ENCODE assay signal across 2 cellular contexts in the genomic region with DNA sequence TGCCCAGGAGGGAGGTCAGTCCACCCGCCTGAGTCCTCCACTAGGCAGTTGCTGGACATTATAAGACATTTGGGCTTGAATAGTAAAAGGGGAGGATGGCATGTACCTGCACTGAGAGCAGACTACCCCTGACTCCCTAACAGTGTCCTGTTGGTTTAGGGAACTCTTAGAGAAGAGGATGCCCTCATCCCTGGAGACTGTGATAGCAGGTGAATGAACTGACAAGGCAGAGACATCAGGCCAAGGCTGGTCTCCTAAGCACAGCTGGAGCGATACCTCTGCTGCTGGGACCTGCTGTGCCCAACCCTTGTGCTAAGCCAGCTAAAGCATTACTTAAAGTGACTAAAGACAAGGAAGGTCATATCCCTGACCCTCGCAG.
A peak's percentile ranks its signal among the peaks of the same experiment; 100 is the strongest.
TF ChIP-seq lines count a peak whose summit lies in the region.

No MANE protein-coding gene starts in this region.

TF ChIP-seq in IMR-90, 13 proteins besides CTCF, POLR2A, EP300 and RAD21:
- TF ChIP-seq RFX5 (IDR thresholded peaks at IDR 0.05; ENCODE audit: low read depth, low read length) (no peak), SMC3 (IDR thresholded peaks at IDR 0.05; ENCODE audit: low read depth, low read length) (no peak), MAZ (IDR thresholded peaks at IDR 0.05; ENCODE audit: borderline replicate concordance, low read depth, low read length) (no peak), BHLHE40 (IDR thresholded peaks at IDR 0.05; ENCODE audit: low read depth, low read length) (no peak), USF2 (IDR thresholded peaks at IDR 0.05; ENCODE audit: low read depth, low read length) (no peak), NFE2L2 (IDR thresholded peaks at IDR 0.05; ENCODE audit: low read depth, low read length) (no peak), MXI1 (IDR thresholded peaks at IDR 0.05; ENCODE audit: borderline replicate concordance, low read depth, low read length) (no peak), CEBPB (IDR thresholded peaks at IDR 0.05; ENCODE audit: low read depth, low read length) (no peak), MAFK (IDR thresholded peaks at IDR 0.05; ENCODE audit: low read depth, low read length) (no peak), CHD1 (IDR thresholded peaks at IDR 0.05; ENCODE audit: low read depth, low read length) (no peak), RCOR1 (IDR thresholded peaks at IDR 0.05; ENCODE audit: insufficient replicate concordance, low read length) (no peak), FOS (IDR thresholded peaks at IDR 0.05; ENCODE audit: low read depth, low read length) (no peak)
- TF ChIP-seq, protein P1, sequence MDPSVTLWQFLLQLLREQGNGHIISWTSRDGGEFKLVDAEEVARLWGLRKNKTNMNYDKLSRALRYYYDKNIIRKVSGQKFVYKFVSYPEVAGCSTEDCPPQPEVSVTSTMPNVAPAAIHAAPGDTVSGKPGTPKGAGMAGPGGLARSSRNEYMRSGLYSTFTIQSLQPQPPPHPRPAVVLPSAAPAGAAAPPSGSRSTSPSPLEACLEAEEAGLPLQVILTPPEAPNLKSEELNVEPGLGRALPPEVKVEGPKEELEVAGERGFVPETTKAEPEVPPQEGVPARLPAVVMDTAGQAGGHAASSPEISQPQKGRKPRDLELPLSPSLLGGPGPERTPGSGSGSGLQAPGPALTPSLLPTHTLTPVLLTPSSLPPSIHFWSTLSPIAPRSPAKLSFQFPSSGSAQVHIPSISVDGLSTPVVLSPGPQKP (IDR thresholded peaks at IDR 0.05; ENCODE audit: borderline replicate concordance, low read depth, low read length), result no peak

TF ChIP-seq in K562, 482 proteins besides CTCF, POLR2A, EP300 and RAD21:
- TF ChIP-seq AFF4 (CRISPR knock-in tag; IDR thresholded peaks at IDR 0.05), result no peak
- peak; percentile 33; the same call in 1 of the 2 replicates for TF ChIP-seq CBFB (CRISPR knock-in tag; IDR thresholded peaks at IDR 0.05)
- TF ChIP-seq REST (CRISPR knock-in tag; IDR thresholded peaks at IDR 0.05; ENCODE audit: low read depth), result no peak
- TF ChIP-seq ZNF699 (CRISPR knock-in tag; IDR thresholded peaks at IDR 0.05; ENCODE audit: insufficient replicate concordance), result no peak
- no peak for TF ChIP-seq SRSF3 (IDR thresholded peaks at IDR 0.05; ENCODE audit: insufficient read depth, low read length)
